ENCODE assay signal across 10 cellular contexts in the genomic region with DNA sequence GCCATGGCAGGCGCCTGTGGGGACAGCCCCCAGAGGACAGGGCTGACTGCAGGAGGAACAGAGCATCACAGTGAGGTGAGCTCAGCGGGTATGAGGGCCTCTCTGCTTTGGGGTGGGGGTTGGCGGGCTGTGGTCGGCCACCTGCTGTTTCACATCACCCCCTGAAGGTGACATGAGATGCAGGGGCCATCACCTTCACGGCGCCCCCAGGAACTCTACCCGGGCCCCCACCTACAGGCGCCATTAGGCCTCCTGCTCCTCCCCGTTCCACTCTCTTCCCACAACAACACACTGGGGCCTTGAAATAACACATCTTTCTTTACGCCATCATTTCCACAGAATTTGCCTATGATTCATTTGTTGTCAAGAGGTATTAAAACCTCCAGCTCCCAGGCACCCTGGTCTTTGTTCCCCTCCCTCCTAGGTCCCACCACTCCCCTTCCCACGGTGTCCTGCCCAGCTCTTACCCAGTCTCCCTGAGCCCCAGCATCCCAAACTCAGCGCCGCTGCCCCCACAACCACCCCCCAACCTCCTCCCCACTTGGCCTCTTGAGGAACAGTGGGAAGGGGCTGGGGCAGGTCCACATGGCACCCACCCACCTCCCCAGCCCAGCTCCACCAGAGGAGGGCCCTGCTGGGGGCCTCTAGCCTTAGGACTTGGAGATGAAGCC. TPM values are rescaled to one million over a fixed set of nuclear protein-coding genes. Genes with fewer than 3 reads are reported as not detected.
A peak's percentile ranks its signal among the peaks of the same experiment; 100 is the strongest.
DNase-seq lines count a peak whose midpoint lies in the region; ATAC-seq and TF ChIP-seq lines count a peak whose summit lies in the region.
"Had no signal": no experiment of that assay in that cellular context is flagged by ENCODE, and none has a peak within 500 bp of the region (broad histone marks: within the 10 kb centered on the region; RNA-seq: fewer than 3 reads in every experiment).

No MANE protein-coding gene starts in this region.

- peak overlapping the region; percentile 75 for H3K4me3 Mint-ChIP-seq in activated T-helper 1 cell treated with anti-CD3 and anti-CD28 coated beads, Interleukin-12 subunit alpha, Interleukin-12 subunit beta, Interleukin-2, Interleukin-4 antibody, amounts not matched to agents 30 ng/mL and 10 ng/mL and 1 ng/mL, durations not matched to agents 14 hours and 24 hours and 36 hours

- H3K4me1 ChIP-seq in DND-41 (ENCODE audit: insufficient read depth, low read length) = peaks cover 29% of the 10 kb centered on the region
- H3K4me1 ChIP-seq in Karpas-422 (ENCODE audit: low read length) = peaks cover 76% of the 10 kb centered on the region
- H3K4me1 ChIP-seq in left lung = peaks cover 19 to 70% of the 10 kb centered on the region in 2 donors

- in situ Hi-C loops in KBM-7 (cut with MboI; ENCODE audit: low pct_unique_long_range_greater_than_20kb, low sequenced_read_pairs) = loop anchor here (10.0 to 25.0 kb wide), 2 partner anchors 48 to 95 kb away; a partner anchor contains a TSS

- TF ChIP-seq CTCF in DND-41 (IDR thresholded peaks at IDR 0.05; ENCODE audit: borderline replicate concordance, extremely low read depth, low read length, poor library complexity, severe bottlenecking) (no peak), left lung (IDR thresholded peaks at IDR 0.05) (no peak)

- H2AFZ ChIP-seq in DND-41 (ENCODE audit: low read depth, low read length) (no peak overlapping the region), Karpas-422 (ENCODE audit: low read length) (no peak overlapping the region)

- peak; percentile 55 for ATAC-seq in DND-41 (ENCODE audit: insufficient read depth, low read depth)
- ATAC-seq in left lung = no peak

- H3K36me3 ChIP-seq in DND-41 (ENCODE audit: insufficient read depth, low read length) = no peaks in the 10 kb centered on the region
- no peaks in the 10 kb centered on the region for H3K36me3 ChIP-seq in Karpas-422 (ENCODE audit: insufficient read depth, low read length)
- no peaks in the 10 kb centered on the region for H3K36me3 ChIP-seq in left lung
- H3K36me3 ChIP-seq: tibial artery had no signal

- H3K9me3 Mint-ChIP-seq in activated T-helper 1 cell treated with anti-CD3 and anti-CD28 coated beads, Interleukin-12 subunit alpha, Interleukin-12 subunit beta, Interleukin-2, Interleukin-4 antibody, amounts not matched to agents 30 ng/mL and 10 ng/mL and 1 ng/mL, durations not matched to agents 14 hours and 24 hours and 36 hours = no peaks in the 10 kb centered on the region

- peaks cover 3% of the 10 kb centered on the region for H3K36me3 Mint-ChIP-seq in activated T-helper 1 cell treated with anti-CD3 and anti-CD28 coated beads, Interleukin-12 subunit alpha, Interleukin-12 subunit beta, Interleukin-2, Interleukin-4 antibody, amounts not matched to agents 30 ng/mL and 10 ng/mL and 1 ng/mL, durations not matched to agents 14 hours and 24 hours and 36 hours (ENCODE audit: low read depth)

- intact Hi-C loops in activated T-helper 1 cell treated with anti-CD3 and anti-CD28 coated beads, Interleukin-12 subunit alpha, Interleukin-12 subunit beta, Interleukin-2, Interleukin-4 antibody, amounts not matched to agents 30 ng/mL and 10 ng/mL and 1 ng/mL, durations not matched to agents 14 hours and 24 hours and 36 hours (cut with micrococcal nuclease) = loop anchor here (1.0 to 10.0 kb wide), 8 partner anchors 13 to 132 kb away; a partner anchor contains a TSS
- intact Hi-C loops in left lung (cut with DNase I) = loop anchor here in 1 of 2 donors (10.0 kb wide), 1 partner anchor 58 kb away; a partner anchor contains a TSS

- peak overlapping the region; percentile 98 for H3K27ac Mint-ChIP-seq in activated T-helper 1 cell treated with anti-CD3 and anti-CD28 coated beads, Interleukin-12 subunit alpha, Interleukin-12 subunit beta, Interleukin-2, Interleukin-4 antibody, amounts not matched to agents 30 ng/mL and 10 ng/mL and 1 ng/mL, durations not matched to agents 14 hours and 24 hours and 36 hours

- H3K4me1 Mint-ChIP-seq in activated T-helper 1 cell treated with anti-CD3 and anti-CD28 coated beads, Interleukin-12 subunit alpha, Interleukin-12 subunit beta, Interleukin-2, Interleukin-4 antibody, amounts not matched to agents 30 ng/mL and 10 ng/mL and 1 ng/mL, durations not matched to agents 14 hours and 24 hours and 36 hours (ENCODE audit: low read depth) = peaks cover 93% of the 10 kb centered on the region

- H3K9me2 ChIP-seq in Karpas-422 (replicated peaks; ENCODE audit: insufficient read depth, low read length) = no peaks in the 10 kb centered on the region

- no peaks in the 10 kb centered on the region for H3K9me3 ChIP-seq in DND-41 (ENCODE audit: insufficient read depth, low read length, severe bottlenecking)
- no peaks in the 10 kb centered on the region for H3K9me3 ChIP-seq in Karpas-422 (ENCODE audit: low read length)
- H3K9me3 ChIP-seq in left lung = no peaks in the 10 kb centered on the region
- H3K9me3 ChIP-seq: tibial artery had no signal

- no peaks in the 10 kb centered on the region for H3K27me3 Mint-ChIP-seq in activated T-helper 1 cell treated with anti-CD3 and anti-CD28 coated beads, Interleukin-12 subunit alpha, Interleukin-12 subunit beta, Interleukin-2, Interleukin-4 antibody, amounts not matched to agents 30 ng/mL and 10 ng/mL and 1 ng/mL, durations not matched to agents 14 hours and 24 hours and 36 hours (ENCODE audit: insufficient read depth)

- H3K27me3 ChIP-seq in DND-41 (ENCODE audit: insufficient read depth, low read length, poor library complexity) (peaks cover 2% of the 10 kb centered on the region), Karpas-422 (ENCODE audit: low read length) (no peaks in the 10 kb centered on the region), left lung (no peaks in the 10 kb centered on the region)
- H3K27me3 ChIP-seq: tibial artery had no signal

- H3K79me2 ChIP-seq in DND-41 (ENCODE audit: insufficient read depth, low read length) (no peaks in the 10 kb centered on the region), Karpas-422 (ENCODE audit: low read length) (no peaks in the 10 kb centered on the region)

- no peak overlapping the region for H3K4me2 ChIP-seq in DND-41 (ENCODE audit: insufficient read depth, low read length)
- peak overlapping the region; percentile 98 for H3K4me2 ChIP-seq in Karpas-422 (ENCODE audit: low read depth, low read length, poor library complexity, severe bottlenecking)

- H3K9ac ChIP-seq in DND-41 (ENCODE audit: low read depth, low read length) (no peak overlapping the region), Karpas-422 (ENCODE audit: low read length) (peak overlapping the region; percentile 92)

- no peak overlapping the region for H3K4me3 ChIP-seq in DND-41 (ENCODE audit: low read depth in 1 of 2, low read length in 2 of 2)
- H3K4me3 ChIP-seq in Karpas-422 (ENCODE audit: low read length) = peak overlapping the region; percentile 72
- no peak overlapping the region for H3K4me3 ChIP-seq in left lung
- H3K4me3 ChIP-seq: tibial artery had no signal

- DNase-seq in DND-41 (peak; percentile 65), Karpas-422 (peak; percentile 80), renal cortical epithelial cell (ENCODE audit: low read depth) (peak; percentile 54), RKO (ENCODE audit: low spot score) (no peak), left lung (no peak), KBM-7 (no peak), hypothalamus (lab: John Stamatoyannopoulos, UW) (no peak)
- no peak for DNase-seq in activated T-helper 1 cell treated with anti-CD3 and anti-CD28 coated beads, Interleukin-12 subunit alpha, Interleukin-12 subunit beta, Interleukin-2, Interleukin-4 antibody, amounts not matched to agents 30 ng/mL and 10 ng/mL and 1 ng/mL, durations not matched to agents 14 hours and 24 hours and 36 hours (ENCODE audit: low spot score)
- DNase-seq: retina, tibial artery had no signal

- H4K20me1 ChIP-seq in DND-41 (ENCODE audit: insufficient read depth, low read length) = no peaks in the 10 kb centered on the region
- no peaks in the 10 kb centered on the region for H4K20me1 ChIP-seq in Karpas-422 (ENCODE audit: insufficient read depth, low read depth, low read length)

- H3K27ac ChIP-seq in DND-41 (ENCODE audit: low read length) (peak overlapping the region; percentile 0; the same call in 1 of the 2 replicates), Karpas-422 (ENCODE audit: low read length) (peak overlapping the region; percentile 99), left lung (no peak overlapping the region)
- H3K27ac ChIP-seq: tibial artery had no signal

RNA-seq across cellular contexts. Expression of a gene that starts 12.7 kb away (rescaled TPM):
- 36.2 and 54.8 TPM in 2 replicates for total RNA-seq in Karpas-422 (2014; rRNA removed; shearing (Covaris generic); ENCODE audit: low replicate concordance)
- 453 and 466 TPM in 2 replicates for total RNA-seq in activated T-helper 1 cell treated with anti-CD3 and anti-CD28 coated beads, Interleukin-12 subunit alpha, Interleukin-12 subunit beta, Interleukin-2, Interleukin-4 antibody, amounts not matched to agents 30 ng/mL and 10 ng/mL and 1 ng/mL, durations not matched to agents 14 hours and 24 hours and 36 hours
- total RNA-seq in renal cortical epithelial cell (16.8 and 56.4 TPM in 2 replicates), left lung (100 to 1,000 TPM; 102 to 115 TPM)

RNA-seq across cellular contexts. Expression of a gene that starts 59.4 kb away (rescaled TPM):
- total RNA-seq in Karpas-422 (2014; rRNA removed; shearing (Covaris generic); ENCODE audit: low replicate concordance) = 21.5 and 21.9 TPM in 2 replicates
- total RNA-seq in activated T-helper 1 cell treated with anti-CD3 and anti-CD28 coated beads, Interleukin-12 subunit alpha, Interleukin-12 subunit beta, Interleukin-2, Interleukin-4 antibody, amounts not matched to agents 30 ng/mL and 10 ng/mL and 1 ng/mL, durations not matched to agents 14 hours and 24 hours and 36 hours = 12.7 TPM in 2 replicates
- total RNA-seq in renal cortical epithelial cell (38.9 and 77.2 TPM in 2 replicates), left lung (10 to 100 TPM; 35.4 to 38.6 TPM)

Comparison
In these comparisons a context has a peak if more than half of its experiments do, and no peak if none do; other contexts are left out.
1. DNase-seq: peak in DND-41 (single experiment), Karpas-422 (single experiment) and renal cortical epithelial cell (single experiment); none in activated T-helper 1 cell treated with anti-CD3 and anti-CD28 coated beads, Interleukin-12 subunit alpha, Interleukin-12 subunit beta, Interleukin-2, Interleukin-4 antibody, amounts not matched to agents 30 ng/mL and 10 ng/mL and 1 ng/mL, durations not matched to agents 14 hours and 24 hours and 36 hours (single experiment), RKO (single experiment), left lung (0 of 2), KBM-7 (single experiment) and hypothalamus (0 of 51).
2. H3K27ac ChIP-seq: peak in DND-41 (single experiment) and Karpas-422 (single experiment); none in left lung (0 of 2).